ENCODE assay signal across 10 cellular contexts in genomic region chr11:119742263-119742861, GRCh38. TPM values are rescaled to one million over a fixed set of nuclear protein-coding genes. Genes with fewer than 3 reads are reported as not detected.
DNase-seq lines count a peak whose midpoint lies in the region; ATAC-seq and TF ChIP-seq lines count a peak whose summit lies in the region.
"Had no signal": no experiment of that assay in that cellular context is flagged by ENCODE, and none has a peak within 500 bp of the region (broad histone marks: within the 10 kb centered on the region; RNA-seq: fewer than 3 reads in every experiment).

No MANE protein-coding gene starts in this region.

- H3K4me3 ChIP-seq in mesenchymal stem cell (ENCODE audit: insufficient read depth in 1 of 2, low read depth in 1 of 2, low read length in 2 of 2) (peak overlapping the region in 1 of 2 experiments; percentile 60), thoracic aorta (peak overlapping the region; percentile 60)
- H3K4me3 ChIP-seq: BLaER1 had no signal

- H3K4me2 ChIP-seq in mesenchymal stem cell (ENCODE audit: low read length, poor library complexity, severe bottlenecking), result peak overlapping the region; percentile 54
- H3K4me2 ChIP-seq: BLaER1 had no signal

- TF ChIP-seq CTCF in thoracic aorta (IDR thresholded peaks at IDR 0.05), result no peak

- no peak overlapping the region for H4K8ac ChIP-seq in mesenchymal stem cell (ENCODE audit: low read length)

- no peak overlapping the region for H2BK15ac ChIP-seq in mesenchymal stem cell (ENCODE audit: low read depth, poor library complexity, severe bottlenecking)

- H3K36me3 ChIP-seq in mesenchymal stem cell (ENCODE audit: control insufficient read depth in 1 of 2, insufficient read depth in 2 of 2, low read depth in 1 of 2, low read length in 2 of 2) (no peaks in the 10 kb centered on the region), thoracic aorta (no peaks in the 10 kb centered on the region)
- H3K36me3 ChIP-seq: BLaER1 had no signal

- peak overlapping the region in 1 of 2 experiments; percentile 39 for H3K14ac ChIP-seq in mesenchymal stem cell (ENCODE audit: low read length in 2 of 2)

- H3K4me1 Mint-ChIP-seq in activated naive CD4-positive, alpha-beta T cell treated with anti-CD3 and anti-CD28 coated beads, Interleukin-2, amount 10 ng/mL, durations not matched to agents 7 days and 5 days, result peaks cover 3% of the 10 kb centered on the region

- H3K4ac ChIP-seq in mesenchymal stem cell (ENCODE audit: low read depth in 1 of 2, low read length in 2 of 2), result no peak overlapping the region

- WGBS in mesenchymal stem cell, result 4% methylated on average over 29 of the region's 38 CpGs

- peaks cover 73% of the 10 kb centered on the region for H3K27me3 Mint-ChIP-seq in activated naive CD4-positive, alpha-beta T cell treated with anti-CD3 and anti-CD28 coated beads, Interleukin-2, amount 10 ng/mL, durations not matched to agents 7 days and 5 days

- H2BK12ac ChIP-seq in mesenchymal stem cell (ENCODE audit: low read length in 2 of 2), result peak overlapping the region in 1 of 2 experiments; percentile 24

- no peak overlapping the region for H4K91ac ChIP-seq in mesenchymal stem cell (ENCODE audit: low read length)

- H3K27ac Mint-ChIP-seq in activated naive CD4-positive, alpha-beta T cell treated with anti-CD3 and anti-CD28 coated beads, Interleukin-2, amount 10 ng/mL, durations not matched to agents 7 days and 5 days, result no peak overlapping the region

- H3K9me3 Mint-ChIP-seq in activated naive CD4-positive, alpha-beta T cell treated with anti-CD3 and anti-CD28 coated beads, Interleukin-2, amount 10 ng/mL, durations not matched to agents 7 days and 5 days, result no peaks in the 10 kb centered on the region

- peak overlapping the region in 1 of 2 experiments; percentile 49 for H3K23ac ChIP-seq in mesenchymal stem cell (ENCODE audit: low read length in 2 of 2)

- no peak overlapping the region for H3K4me3 Mint-ChIP-seq in activated naive CD4-positive, alpha-beta T cell treated with anti-CD3 and anti-CD28 coated beads, Interleukin-2, amount 10 ng/mL, durations not matched to agents 7 days and 5 days

- no peaks in the 10 kb centered on the region for H3K79me1 ChIP-seq in mesenchymal stem cell (replicated peaks; ENCODE audit: low read length, poor library complexity, severe bottlenecking)

- CTCF ChIA-PET in activated naive CD4-positive, alpha-beta T cell treated with anti-CD3 and anti-CD28 coated beads, Interleukin-2, amount 10 ng/mL, durations not matched to agents 7 days and 5 days (lab: Charles Lee), result interaction anchor here (1.2 to 1.4 kb wide), 3 partner anchors 8 to 21 kb away, joined by 3 to 7 read pairs (median 4); no protein-coding TSS in a partner anchor

- H3K36me3 Mint-ChIP-seq in activated naive CD4-positive, alpha-beta T cell treated with anti-CD3 and anti-CD28 coated beads, Interleukin-2, amount 10 ng/mL, durations not matched to agents 7 days and 5 days, result no peaks in the 10 kb centered on the region

- DNase-seq in activated naive CD4-positive, alpha-beta T cell treated with Interleukin-2 at 50 U/mL for 16 hours, result peak; percentile 12
- DNase-seq in activated naive CD4-positive, alpha-beta T cell treated with anti-CD3 and anti-CD28 coated beads, Interleukin-2, amount 10 ng/mL, durations not matched to agents 7 days and 5 days, result no peak
- DNase-seq in caudate nucleus (lab: John Stamatoyannopoulos, UW) (peak in 13 of 61 donors; percentile 17 to 67 (median 32)), mesenchymal stem cell (peak; percentile 19), thoracic aorta (ENCODE audit: low spot score) (no peak), C1 segment of cervical spinal cord (lab: John Stamatoyannopoulos, UW) (no peak), NCI-H1105 (lab: John Stamatoyannopoulos, UW) (no peak)

- no peak overlapping the region for H2AK5ac ChIP-seq in mesenchymal stem cell (ENCODE audit: low read length, severe bottlenecking)

- H3K9ac ChIP-seq in mesenchymal stem cell (ENCODE audit: low read length), result peak overlapping the region; percentile 36
- H3K9ac ChIP-seq: BLaER1 had no signal

- H3K18ac ChIP-seq in mesenchymal stem cell (ENCODE audit: low read depth in 1 of 2, low read length in 2 of 2), result no peak overlapping the region

- H2BK5ac ChIP-seq in mesenchymal stem cell (ENCODE audit: low read depth, low read length, poor library complexity, severe bottlenecking), result no peak overlapping the region

- no peak overlapping the region for H2BK120ac ChIP-seq in mesenchymal stem cell (ENCODE audit: low read depth, low read length)

- H3K9me3 ChIP-seq in mesenchymal stem cell (ENCODE audit: control insufficient read depth, low read length), result no peaks in the 10 kb centered on the region
- no peaks in the 10 kb centered on the region for H3K9me3 ChIP-seq in thoracic aorta
- H3K9me3 ChIP-seq: BLaER1 had no signal

- H3K27ac ChIP-seq in caudate nucleus (ENCODE audit: low read depth, low read length) (peak overlapping the region; percentile 79), mesenchymal stem cell (ENCODE audit: low read length, poor library complexity, severe bottlenecking) (no peak overlapping the region), thoracic aorta (no peak overlapping the region)
- H3K27ac ChIP-seq: BLaER1 had no signal

- H3K4me1 ChIP-seq in mesenchymal stem cell (ENCODE audit: control insufficient read depth, insufficient read depth, low read depth, low read length) (peaks cover 15% of the 10 kb centered on the region), thoracic aorta (ENCODE audit: control insufficient read depth in 1 of 2, low read depth in 2 of 2) (peaks cover 4 to 16% of the 10 kb centered on the region in 2 donors)
- H3K4me1 ChIP-seq: BLaER1 had no signal

- H2AFZ ChIP-seq in mesenchymal stem cell (ENCODE audit: low read depth, low read length), result no peak overlapping the region

- ATAC-seq in thoracic aorta (ENCODE audit: insufficient number of reproducible peaks, low FRiP score, low read depth) (no peak), HG03097 (IDR thresholded peaks at IDR 0.05; ENCODE audit: low FRiP score, unreplicated experiment) (no peak)
- ATAC-seq: Panc1 had no signal

- H3K27me3 ChIP-seq in mesenchymal stem cell (ENCODE audit: control insufficient read depth in 1 of 2, insufficient read depth in 1 of 2, low read length in 2 of 2) (peaks cover 72 to 86% of the 10 kb centered on the region in 2 experiments), thoracic aorta (replicated peaks; ENCODE audit: insufficient read depth) (peaks cover 11% of the 10 kb centered on the region)

RNA-seq across cellular contexts. Expression of gene NECTIN1, which starts 13.4 kb away (rescaled TPM):
- polyA plus RNA-seq in mesenchymal stem cell (2013, experiment 1 of 2), result 9.7 TPM
- polyA plus RNA-seq in mesenchymal stem cell (2013, experiment 2 of 2), result 10.0 TPM
- 1 to 10 TPM; 4.2 to 4.4 TPM for total RNA-seq in thoracic aorta

Comparison
In these comparisons a context has a peak if more than half of its experiments do, and no peak if none do; other contexts are left out.
1. DNase-seq: peak in activated naive CD4-positive, alpha-beta T cell treated with Interleukin-2 at 50 U/mL for 16 hours (single experiment) and mesenchymal stem cell (single experiment); none in activated naive CD4-positive, alpha-beta T cell treated with anti-CD3 and anti-CD28 coated beads, Interleukin-2, amount 10 ng/mL, durations not matched to agents 7 days and 5 days (single experiment), thoracic aorta (single experiment), C1 segment of cervical spinal cord (0 of 14) and NCI-H1105 (single experiment).